ENCODE assay signal across 8 cellular contexts in genomic region chr1:43858324-43858723, GRCh38.
DNase-seq lines count a peak whose midpoint lies in the region; ATAC-seq and TF ChIP-seq lines count a peak whose summit lies in the region.

No MANE protein-coding gene starts in this region.

- DNase-seq in BJ (ENCODE audit: low read depth) (peak; percentile 97), MG63 (peak; percentile 95), caudate nucleus (lab: John Stamatoyannopoulos, UW) (peak in 46 of 61 donors; percentile 12 to 92 (median 52)), mesothelial cell of epicardium (ENCODE audit: low spot score in 2 of 2, unreplicated experiment in 2 of 2) (peak; percentile 40 to 62), SHP77 treated with DMSO at 0.1 percent for 48 hours (lab: John Stamatoyannopoulos, UW) (no peak), NK-92 (lab: John Stamatoyannopoulos, UW; ENCODE audit: unreplicated experiment) (no peak), suprapubic skin (ENCODE audit: low spot score in 2 of 2) (no peak)

- no peak for TF ChIP-seq CTCF in BJ (IDR thresholded peaks at IDR 0.05; ENCODE audit: insufficient read depth, low read depth, low read length)
- no peak for TF ChIP-seq CTCF in mesothelial cell of epicardium (IDR thresholded peaks at IDR 0.05; ENCODE audit: unreplicated experiment)
- TF ChIP-seq CTCF in suprapubic skin (IDR thresholded peaks at IDR 0.05): no peak

- H3K4me3 ChIP-seq in BJ (ENCODE audit: low read depth, low read length): no peak overlapping the region
- H3K4me3 ChIP-seq in MG63: no peak overlapping the region
- no peak overlapping the region for H3K4me3 ChIP-seq in suprapubic skin

- TF ChIP-seq EP300 in suprapubic skin (IDR thresholded peaks at IDR 0.05): no peak

- no peak overlapping the region for H3K4me3 Mint-ChIP-seq in mesothelial cell of epicardium

- H3K27ac Mint-ChIP-seq in mesothelial cell of epicardium: peak overlapping the region; percentile 89

- no peak for ATAC-seq in GM21515 (IDR thresholded peaks at IDR 0.05; ENCODE audit: unreplicated experiment)

- H3K4me1 Mint-ChIP-seq in mesothelial cell of epicardium: peaks cover 12% of the 10 kb centered on the region

- WGBS in suprapubic skin: 27% methylated on average over 2 of the region's 2 CpGs

- H3K36me3 Mint-ChIP-seq in mesothelial cell of epicardium: no peaks in the 10 kb centered on the region

- TF ChIP-seq POLR2A in suprapubic skin (IDR thresholded peaks at IDR 0.05): no peak

- H3K36me3 ChIP-seq in BJ (ENCODE audit: control insufficient read depth, insufficient read depth, low read length) (no peaks in the 10 kb centered on the region), MG63 (peaks cover 11% of the 10 kb centered on the region), suprapubic skin (no peaks in the 10 kb centered on the region)

- H3K9me3 ChIP-seq in MG63 (no peaks in the 10 kb centered on the region), suprapubic skin (no peaks in the 10 kb centered on the region)

- CTCF ChIA-PET in BJ (lab: Yijun Ruan, JAX): interaction anchor here (1.2 to 3.0 kb wide), 3 partner anchors 60 to 95 kb away, joined by 3 to 14 read pairs (median 5); no protein-coding TSS in a partner anchor

- H3K27me3 Mint-ChIP-seq in mesothelial cell of epicardium (ENCODE audit: low read depth): no peaks in the 10 kb centered on the region

- H3K27ac ChIP-seq in caudate nucleus (ENCODE audit: low read depth, low read length) (peak overlapping the region; percentile 9), suprapubic skin (no peak overlapping the region)

- H3K4me1 ChIP-seq in suprapubic skin: peaks cover 23% of the 10 kb centered on the region

- H3K27me3 ChIP-seq in BJ (ENCODE audit: control insufficient read depth, insufficient read depth, low read length) (no peaks in the 10 kb centered on the region), MG63 (no peaks in the 10 kb centered on the region), suprapubic skin (no peaks in the 10 kb centered on the region)

- no peaks in the 10 kb centered on the region for H3K9me3 Mint-ChIP-seq in mesothelial cell of epicardium

- POLR2A ChIA-PET in BJ (lab: Charles Lee): no interaction called here

Comparison
In these comparisons a context has a peak if more than half of its experiments do, and no peak if none do; other contexts are left out.
1. DNase-seq: peak in BJ (single experiment), MG63 (single experiment), caudate nucleus (46 of 61) and mesothelial cell of epicardium (2 of 2); none in SHP77 treated with DMSO at 0.1 percent for 48 hours (single experiment), NK-92 (single experiment) and suprapubic skin (0 of 2).